Comparison of ENCODE assay signal across 12 cellular contexts in the genomic region with DNA sequence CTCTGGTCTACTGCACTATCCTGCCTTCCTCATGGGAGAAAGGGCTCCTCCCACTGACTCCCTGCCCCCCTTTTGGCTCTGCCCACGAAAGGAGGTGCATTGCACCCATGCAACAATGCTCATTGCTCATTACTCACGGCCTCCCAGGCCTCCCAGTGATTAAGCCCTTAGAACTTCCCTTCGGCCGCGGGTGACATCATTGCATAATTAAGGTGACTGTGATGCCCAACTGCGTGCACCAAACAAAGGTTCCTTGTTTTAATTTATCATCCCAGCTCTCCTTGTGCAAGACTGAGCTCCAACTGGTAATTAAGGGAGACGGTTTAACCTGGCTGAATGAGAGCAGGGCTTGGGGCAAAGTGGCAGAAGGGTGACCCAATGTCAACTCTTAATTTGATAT.
A peak's percentile ranks its signal among the peaks of the same experiment; 100 is the strongest.
DNase-seq lines count a peak whose midpoint lies in the region; ATAC-seq, FAIRE-seq and TF ChIP-seq lines count a peak whose summit lies in the region.
"Had no signal": no experiment of that assay in that cellular context is flagged by ENCODE, and none has a peak within 500 bp of the region (broad histone marks: within the 10 kb centered on the region; RNA-seq: fewer than 3 reads in every experiment).

No MANE protein-coding gene starts in this region.

- POLR2A ChIA-PET in activated CD4-positive, alpha-beta memory T cell treated with anti-CD3 and anti-CD28 coated beads, Interleukin-2, amount 10 ng/mL, durations not matched to agents 7 days and 5 days (lab: Charles Lee) = no interaction called here

- peaks cover 27% of the 10 kb centered on the region for H3K4me1 Mint-ChIP-seq in Calu3 (ENCODE audit: low read depth, unreplicated experiment)
- no peaks in the 10 kb centered on the region for H3K4me1 Mint-ChIP-seq in activated CD4-positive, alpha-beta memory T cell treated with anti-CD3 and anti-CD28 coated beads, Interleukin-2, amount 10 ng/mL, durations not matched to agents 7 days and 5 days
- H3K4me1 Mint-ChIP-seq in activated naive CD8-positive, alpha-beta T cell treated with anti-CD3 and anti-CD28 coated beads, Interleukin-2, amount 50 U/mL, for 24 hours = no peaks in the 10 kb centered on the region
- H3K4me1 Mint-ChIP-seq: activated naive CD4-positive, alpha-beta T cell treated with anti-CD3 and anti-CD28 coated beads, Interleukin-2, amount 10 ng/mL, durations not matched to agents 7 days and 5 days had no signal

- BruUV-seq in Calu3 (replicated peaks; lab: Mats Ljungman, UMichigan) = no TSS peak

- no peaks in the 10 kb centered on the region for H3K9me3 Mint-ChIP-seq in Calu3 (ENCODE audit: low read depth, unreplicated experiment)
- no peaks in the 10 kb centered on the region for H3K9me3 Mint-ChIP-seq in activated CD4-positive, alpha-beta memory T cell treated with anti-CD3 and anti-CD28 coated beads, Interleukin-2, amount 10 ng/mL, durations not matched to agents 7 days and 5 days
- H3K9me3 Mint-ChIP-seq in activated naive CD8-positive, alpha-beta T cell treated with anti-CD3 and anti-CD28 coated beads, Interleukin-2, amount 50 U/mL, for 24 hours = no peaks in the 10 kb centered on the region
- H3K9me3 Mint-ChIP-seq: activated naive CD4-positive, alpha-beta T cell treated with anti-CD3 and anti-CD28 coated beads, Interleukin-2, amount 10 ng/mL, durations not matched to agents 7 days and 5 days had no signal

- H3K36me3 Mint-ChIP-seq in Calu3 (ENCODE audit: insufficient read depth, unreplicated experiment) = peaks cover 6% of the 10 kb centered on the region
- no peaks in the 10 kb centered on the region for H3K36me3 Mint-ChIP-seq in activated CD4-positive, alpha-beta memory T cell treated with anti-CD3 and anti-CD28 coated beads, Interleukin-2, amount 10 ng/mL, durations not matched to agents 7 days and 5 days (ENCODE audit: low read depth)
- no peaks in the 10 kb centered on the region for H3K36me3 Mint-ChIP-seq in activated naive CD8-positive, alpha-beta T cell treated with anti-CD3 and anti-CD28 coated beads, Interleukin-2, amount 50 U/mL, for 24 hours (ENCODE audit: low read depth)
- H3K36me3 Mint-ChIP-seq: activated naive CD4-positive, alpha-beta T cell treated with anti-CD3 and anti-CD28 coated beads, Interleukin-2, amount 10 ng/mL, durations not matched to agents 7 days and 5 days had no signal

- CTCF ChIA-PET in Calu3 (lab: Charles Lee) = interaction anchor here (0.8 to 1.2 kb wide), 2 partner anchors 25 to 26 kb away, joined by 3 to 5 read pairs; no protein-coding TSS in a partner anchor
- CTCF ChIA-PET in activated CD4-positive, alpha-beta memory T cell treated with anti-CD3 and anti-CD28 coated beads, Interleukin-2, amount 10 ng/mL, durations not matched to agents 7 days and 5 days (lab: Charles Lee) = no interaction called here

- intact Hi-C loops in Calu3 (cut with micrococcal nuclease; ENCODE audit: unreplicated experiment) = loop anchor here (1.0 kb wide), 1 partner anchor 46 kb away; no protein-coding TSS in a partner anchor

- DNase-seq in Calu3 = peak; percentile 79
- peak; percentile 79 for DNase-seq in NCI-H526 (lab: John Stamatoyannopoulos, UW)
- DNase-seq in cardiac fibroblast (ENCODE audit: low read depth in 2 of 2) = peak; percentile 77 to 83
- peak; percentile 89 for DNase-seq in myocyte (ENCODE audit: low read depth)
- no peak for DNase-seq in GM19239 (ENCODE audit: insufficient read length, low spot score)
- DNase-seq in activated CD4-positive, alpha-beta memory T cell treated with anti-CD3 and anti-CD28 coated beads, Interleukin-2, amount 10 ng/mL, durations not matched to agents 7 days and 5 days = no peak
- no peak for DNase-seq in activated naive CD8-positive, alpha-beta T cell treated with anti-CD3 and anti-CD28 coated beads, Interleukin-2, amount 50 U/mL, for 24 hours
- no peak for DNase-seq in GM12891 (ENCODE audit: insufficient read length, low spot score)
- DNase-seq: activated naive CD4-positive, alpha-beta T cell treated with anti-CD3 and anti-CD28 coated beads, Interleukin-2, amount 10 ng/mL, durations not matched to agents 7 days and 5 days; heart right ventricle; KG1 had no signal

- no peak overlapping the region for H3K4me3 Mint-ChIP-seq in Calu3 (ENCODE audit: low read depth, unreplicated experiment)
- no peak overlapping the region for H3K4me3 Mint-ChIP-seq in activated CD4-positive, alpha-beta memory T cell treated with anti-CD3 and anti-CD28 coated beads, Interleukin-2, amount 10 ng/mL, durations not matched to agents 7 days and 5 days
- H3K4me3 Mint-ChIP-seq in activated naive CD8-positive, alpha-beta T cell treated with anti-CD3 and anti-CD28 coated beads, Interleukin-2, amount 50 U/mL, for 24 hours = no peak overlapping the region
- H3K4me3 Mint-ChIP-seq: activated naive CD4-positive, alpha-beta T cell treated with anti-CD3 and anti-CD28 coated beads, Interleukin-2, amount 10 ng/mL, durations not matched to agents 7 days and 5 days had no signal

- H3K27me3 Mint-ChIP-seq in Calu3 (ENCODE audit: unreplicated experiment) = no peaks in the 10 kb centered on the region
- H3K27me3 Mint-ChIP-seq in activated CD4-positive, alpha-beta memory T cell treated with anti-CD3 and anti-CD28 coated beads, Interleukin-2, amount 10 ng/mL, durations not matched to agents 7 days and 5 days = no peaks in the 10 kb centered on the region
- no peaks in the 10 kb centered on the region for H3K27me3 Mint-ChIP-seq in activated naive CD8-positive, alpha-beta T cell treated with anti-CD3 and anti-CD28 coated beads, Interleukin-2, amount 50 U/mL, for 24 hours
- H3K27me3 Mint-ChIP-seq: activated naive CD4-positive, alpha-beta T cell treated with anti-CD3 and anti-CD28 coated beads, Interleukin-2, amount 10 ng/mL, durations not matched to agents 7 days and 5 days had no signal

- TF ChIP-seq CTCF in Calu3 (IDR thresholded peaks at IDR 0.05; ENCODE audit: unreplicated experiment) (no peak), cardiac fibroblast (IDR thresholded peaks at IDR 0.05; ENCODE audit: low read depth, low read length) (no peak)

- FAIRE-seq in GM19239 (lab: Jason Lieb, UNC) (no peak), GM12891 (lab: Jason Lieb, UNC) (no peak)

- peak overlapping the region; percentile 85 for H3K27ac Mint-ChIP-seq in Calu3 (ENCODE audit: unreplicated experiment)
- H3K27ac Mint-ChIP-seq in activated CD4-positive, alpha-beta memory T cell treated with anti-CD3 and anti-CD28 coated beads, Interleukin-2, amount 10 ng/mL, durations not matched to agents 7 days and 5 days = no peak overlapping the region
- H3K27ac Mint-ChIP-seq in activated naive CD8-positive, alpha-beta T cell treated with anti-CD3 and anti-CD28 coated beads, Interleukin-2, amount 50 U/mL, for 24 hours = no peak overlapping the region
- H3K27ac Mint-ChIP-seq: activated naive CD4-positive, alpha-beta T cell treated with anti-CD3 and anti-CD28 coated beads, Interleukin-2, amount 10 ng/mL, durations not matched to agents 7 days and 5 days had no signal

- TF ChIP-seq POLR2A in GM12891 (IDR thresholded peaks at IDR 0.05; ENCODE audit: low read depth, low read length) = no peak

- no peak overlapping the region for H3K4me3 ChIP-seq in cardiac fibroblast (replicated peaks in 1 of 2; ENCODE audit: low read depth in 2 of 2, low read length in 2 of 2)
- H3K4me3 ChIP-seq: heart right ventricle, right lobe of liver had no signal

- ATAC-seq in activated naive CD8-positive, alpha-beta T cell treated with anti-CD3 and anti-CD28 coated beads, Interleukin-2, amount 50 U/mL, for 24 hours = no peak

TF ChIP-seq in GM12891, 5 proteins besides CTCF, POLR2A, EP300 and RAD21:
- no peak for TF ChIP-seq POU2F2 (IDR thresholded peaks at IDR 0.05; ENCODE audit: low read depth, low read length)
- no peak for TF ChIP-seq PAX5 (IDR thresholded peaks at IDR 0.05; ENCODE audit: insufficient read depth, low read length, severe bottlenecking)
- TF ChIP-seq SPI1 (IDR thresholded peaks at IDR 0.05; ENCODE audit: low read depth, low read length) = no peak
- no peak for TF ChIP-seq POLR2AphosphoS5 (IDR thresholded peaks at IDR 0.05; ENCODE audit: low read depth, low read length)
- TF ChIP-seq TAF1 (IDR thresholded peaks at IDR 0.05; ENCODE audit: low read depth, low read length) = no peak

Comparison
In these comparisons a context has a peak if more than half of its experiments do, and no peak if none do; other contexts are left out.
1. DNase-seq: peak in Calu3 (single experiment), NCI-H526 (2 of 2), cardiac fibroblast (2 of 2) and myocyte (single experiment); none in GM19239 (single experiment), activated CD4-positive, alpha-beta memory T cell treated with anti-CD3 and anti-CD28 coated beads, Interleukin-2, amount 10 ng/mL, durations not matched to agents 7 days and 5 days (single experiment), activated naive CD8-positive, alpha-beta T cell treated with anti-CD3 and anti-CD28 coated beads, Interleukin-2, amount 50 U/mL, for 24 hours (single experiment) and GM12891 (single experiment).